Comparison of ENCODE assay signal across 9 cellular contexts in genomic region chr6:89351632-89352328, GRCh38. TPM values are rescaled to one million over a fixed set of nuclear protein-coding genes. Genes with fewer than 3 reads are reported as not detected.
DNase-seq lines count a peak whose midpoint lies in the region; TF ChIP-seq lines count a peak whose summit lies in the region.
"Had no signal": no experiment of that assay in that cellular context is flagged by ENCODE, and none has a peak within 500 bp of the region (broad histone marks: within the 10 kb centered on the region; RNA-seq: fewer than 3 reads in every experiment).

No MANE protein-coding gene starts in this region.

- TF ChIP-seq CTCF in Calu3 (IDR thresholded peaks at IDR 0.05; ENCODE audit: unreplicated experiment) (no peak), brain microvascular endothelial cell (IDR thresholded peaks at IDR 0.05; ENCODE audit: low read depth, low read length, missing control alignments) (no peak), uterus (IDR thresholded peaks at IDR 0.05) (no peak)

- H2AFZ ChIP-seq in Karpas-422 (ENCODE audit: low read length) = peak overlapping the region; percentile 94; the same call in 1 of the 2 replicates

- no peaks in the 10 kb centered on the region for H3K9me2 ChIP-seq in Karpas-422 (replicated peaks; ENCODE audit: insufficient read depth, low read length)

- H3K27ac ChIP-seq in Karpas-422 (ENCODE audit: low read length) (peak overlapping the region; percentile 92), brain microvascular endothelial cell (peak overlapping the region; percentile 96), uterus (peak overlapping the region; percentile 95 to 99)

- DNase-seq in Calu3 (no peak), Karpas-422 (peak; percentile 54), brain microvascular endothelial cell (no peak), medulla oblongata (ENCODE audit: extremely low spot score) (peak; percentile 39), uterus (no peak), NCI-H2029 (lab: John Stamatoyannopoulos, UW) (no peak), posterior cingulate gyrus (no peak)
- DNase-seq in NK-92 treated with Interleukin-12 subunit alpha and Interleukin-12 subunit beta, amount 100 ng/mL, for 24 hours (lab: John Stamatoyannopoulos, UW) = no peak

- H3K4me1 ChIP-seq in Karpas-422 (ENCODE audit: low read length) (peaks cover 67% of the 10 kb centered on the region), uterus (peaks cover 0 to 5% of the 10 kb centered on the region in 2 donors)

- TF ChIP-seq POLR2A in uterus (IDR thresholded peaks at IDR 0.05) = no peak

- peaks cover 6% of the 10 kb centered on the region; the same call in 1 of the 2 replicates for H3K36me3 ChIP-seq in Karpas-422 (ENCODE audit: insufficient read depth, low read length)
- no peaks in the 10 kb centered on the region for H3K36me3 ChIP-seq in brain microvascular endothelial cell (replicated peaks)
- H3K36me3 ChIP-seq in uterus = no peaks in the 10 kb centered on the region

- peaks cover 31% of the 10 kb centered on the region for H3K36me3 Mint-ChIP-seq in Calu3 (ENCODE audit: insufficient read depth, unreplicated experiment)

- no peaks in the 10 kb centered on the region for H3K9me3 Mint-ChIP-seq in Calu3 (ENCODE audit: low read depth, unreplicated experiment)

- H3K27ac Mint-ChIP-seq in Calu3 (ENCODE audit: unreplicated experiment) = peak overlapping the region; percentile 84

- peaks cover 53% of the 10 kb centered on the region for H3K79me2 ChIP-seq in Karpas-422 (ENCODE audit: low read length)

- H3K9ac ChIP-seq in Karpas-422 (ENCODE audit: low read length) = peak overlapping the region; percentile 94

- intact Hi-C loops in Calu3 (cut with micrococcal nuclease; ENCODE audit: unreplicated experiment) (loop anchor here (5.0 kb wide), 1 partner anchor 54 kb away; no protein-coding TSS in a partner anchor), uterus (cut with DNase I; ENCODE audit: low total_unique reads) (loop anchor here (5.0 to 10.0 kb wide), 2 partner anchors 269 to 387 kb away; partner anchors contain the start of genes PNRC1 and RNGTT), posterior cingulate gyrus (cut with DNase I) (loop anchor here (5.0 to 10.0 kb wide), 4 partner anchors 61 to 463 kb away; partner anchors contain the start of genes MDN1, RNGTT and RRAGD)

- H3K9me3 ChIP-seq in Karpas-422 (ENCODE audit: low read length) = no peaks in the 10 kb centered on the region
- no peaks in the 10 kb centered on the region for H3K9me3 ChIP-seq in uterus

- H3K4me2 ChIP-seq in Karpas-422 (ENCODE audit: low read depth, low read length, poor library complexity, severe bottlenecking) = peak overlapping the region; percentile 93

- in situ Hi-C loops in brain microvascular endothelial cell (cut with HindIII; ENCODE audit: low pct_ligation_motif_present, low sequenced_read_pairs) = no loop called here

- peaks cover 6% of the 10 kb centered on the region; the same call in 1 of the 2 replicates for H4K20me1 ChIP-seq in Karpas-422 (ENCODE audit: insufficient read depth, low read depth, low read length)

- H3K4me1 Mint-ChIP-seq in Calu3 (ENCODE audit: low read depth, unreplicated experiment) = peaks cover 35% of the 10 kb centered on the region

- TSS peak; percentile 62 for BruUV-seq in Calu3 (replicated peaks; lab: Mats Ljungman, UMichigan)

- H3K27me3 ChIP-seq in Karpas-422 (ENCODE audit: low read length) = no peaks in the 10 kb centered on the region
- no peaks in the 10 kb centered on the region for H3K27me3 ChIP-seq in brain microvascular endothelial cell (replicated peaks)
- no peaks in the 10 kb centered on the region for H3K27me3 ChIP-seq in uterus

- H3K4me3 Mint-ChIP-seq in Calu3 (ENCODE audit: low read depth, unreplicated experiment) = peak overlapping the region; percentile 83

- no peaks in the 10 kb centered on the region for H3K27me3 Mint-ChIP-seq in Calu3 (ENCODE audit: unreplicated experiment)

- H3K4me3 ChIP-seq in Karpas-422 (ENCODE audit: low read length) (peak overlapping the region; percentile 88), brain microvascular endothelial cell (ENCODE audit: low read depth, low read length) (peak overlapping the region; percentile 93), uterus (peak overlapping the region; percentile 48 to 77)

- CTCF ChIA-PET in Calu3 (lab: Charles Lee) = interaction anchor here (0.7 to 1.2 kb wide), 3 partner anchors 14 to 231 kb away, joined by 3 read pairs; no protein-coding TSS in a partner anchor

RNA-seq across cellular contexts. Expression of gene UBE2J1, which starts 0.7 kb away (rescaled TPM):
- total RNA-seq in Calu3 (2022) (16.6 and 18.7 TPM in 2 replicates), uterus (10 to 100 TPM; 13.1 to 55.2 (median 41.0) TPM)
- 30.4 and 48.0 TPM in 2 replicates for total RNA-seq in Karpas-422 (2014; rRNA removed; shearing (Covaris generic); ENCODE audit: low replicate concordance)

RNA-seq across cellular contexts. Expression of gene GABRR2, which starts 36.7 kb away (rescaled TPM):
- 0.32 and 0.78 TPM in 2 replicates for total RNA-seq in Calu3 (2022)
- total RNA-seq in Karpas-422 (2014; rRNA removed; shearing (Covaris generic); ENCODE audit: low replicate concordance) = 0.11 and 0.22 TPM in 2 replicates
- 1 to 10 TPM in 1 of 4 donors, under 1 TPM in 2, not detected in 1; 0.26 to 1.7 (median 0.95) TPM for total RNA-seq in uterus
- total RNA-seq: SK-MEL-5 had no signal

Comparison
In these comparisons a context has a peak if more than half of its experiments do, and no peak if none do; other contexts are left out.
1. DNase-seq: peak in Karpas-422 (single experiment) and medulla oblongata (single experiment); none in Calu3 (single experiment), brain microvascular endothelial cell (single experiment), uterus (0 of 2), NCI-H2029 (single experiment), NK-92 treated with Interleukin-12 subunit alpha and Interleukin-12 subunit beta, amount 100 ng/mL, for 24 hours (single experiment) and posterior cingulate gyrus (0 of 10).
2. Peak in every context shown above with its lines, with median percentiles within 50 percentile points of each other: H3K27ac ChIP-seq and H3K4me3 ChIP-seq.